1 cellular context compared by ENCODE assay signal in the genomic region with DNA sequence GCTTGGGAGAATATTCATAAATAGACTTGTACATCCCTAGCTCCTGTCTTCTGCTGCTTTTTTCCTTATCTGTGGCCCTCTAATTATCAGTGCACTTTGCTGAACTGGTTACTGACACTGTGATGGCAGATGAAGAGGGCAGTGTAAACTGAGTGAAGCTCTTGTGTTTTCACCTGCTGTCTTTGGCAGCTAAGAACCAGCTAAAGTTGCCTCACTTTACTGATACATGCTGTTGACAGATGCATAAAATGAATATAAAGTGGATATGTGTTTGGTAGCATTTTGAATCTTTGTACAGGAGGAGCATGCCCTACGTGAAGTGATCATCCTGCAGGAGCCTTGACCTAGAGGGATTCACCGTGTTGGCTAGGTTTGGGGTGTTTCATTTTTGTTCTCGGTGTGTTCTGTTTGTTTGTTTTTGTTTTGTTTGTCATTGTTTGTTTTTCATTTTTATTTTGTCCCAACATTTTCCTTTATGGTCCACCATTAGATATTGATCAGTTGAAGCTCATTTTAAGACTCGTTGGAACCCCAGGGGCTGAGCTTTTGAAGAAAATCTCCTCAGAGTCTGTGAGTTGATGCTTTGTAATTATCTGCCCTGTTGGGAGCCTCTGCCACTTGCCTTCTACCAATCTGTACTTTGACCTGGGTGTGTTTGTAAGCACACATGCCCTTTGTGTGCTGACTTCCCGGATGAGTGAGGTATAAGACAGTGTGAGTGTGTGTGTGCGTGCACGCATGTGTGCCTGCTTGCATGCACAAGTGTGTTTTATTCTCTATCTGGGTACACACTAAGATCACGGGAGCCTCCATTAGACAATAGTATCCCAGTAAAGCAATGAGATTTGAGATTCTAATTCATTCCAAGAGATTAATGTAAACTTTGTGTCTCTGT.
TF ChIP-seq lines count a peak whose summit lies in the region.

No MANE protein-coding gene starts in this region.

TF ChIP-seq in HepG2, 621 proteins besides CTCF, POLR2A, EP300 and RAD21 (continued from another document and continues in another):
- TF ChIP-seq ZNF362 (CRISPR knock-in tag; IDR thresholded peaks at IDR 0.05; ENCODE audit: borderline replicate concordance): peak; percentile 50; the same call in 1 of the 2 replicates
- peak; percentile 34; the same call in 1 of the 2 replicates for TF ChIP-seq KLF9 (CRISPR knock-in tag; IDR thresholded peaks at IDR 0.05; ENCODE audit: low read depth)
- TF ChIP-seq ZSCAN31 (CRISPR knock-in tag; IDR thresholded peaks at IDR 0.05; ENCODE audit: low read depth): 0 out of 2 replicates have a peak, but pooled peaks have one; percentile 65
- TF ChIP-seq RXRB (CRISPR knock-in tag; IDR thresholded peaks at IDR 0.05; ENCODE audit: borderline replicate concordance): peak; percentile 86; the same call in 1 of the 2 replicates
- TF ChIP-seq MED8 (CRISPR knock-in tag; IDR thresholded peaks at IDR 0.05; ENCODE audit: insufficient replicate concordance): no peak
- 0 out of 2 replicates have a peak, but pooled peaks have one; percentile 83 for TF ChIP-seq SMYD3 (CRISPR knock-in tag; IDR thresholded peaks at IDR 0.05)
- peak; percentile 74 for TF ChIP-seq ZNF281 (CRISPR knock-in tag; IDR thresholded peaks at IDR 0.05; ENCODE audit: borderline replicate concordance)
- TF ChIP-seq ZNF773 (CRISPR knock-in tag; IDR thresholded peaks at IDR 0.05; ENCODE audit: borderline replicate concordance): no peak
- TF ChIP-seq STAT5B (CRISPR knock-in tag; IDR thresholded peaks at IDR 0.05): peak; percentile 48; the same call in 1 of the 2 replicates
- TF ChIP-seq ZSCAN21 (CRISPR knock-in tag; IDR thresholded peaks at IDR 0.05; ENCODE audit: borderline replicate concordance): peak; percentile 62; the same call in 1 of the 2 replicates
- peak; percentile 96; the same call in 1 of the 2 replicates for TF ChIP-seq MIER3 (CRISPR knock-in tag; IDR thresholded peaks at IDR 0.05; ENCODE audit: borderline replicate concordance)
- peak; percentile 58; the same call in 1 of the 2 replicates for TF ChIP-seq KDM1A (CRISPR knock-in tag; IDR thresholded peaks at IDR 0.05)
- TF ChIP-seq ZNF101 (CRISPR knock-in tag; IDR thresholded peaks at IDR 0.05; ENCODE audit: borderline replicate concordance, low read depth): no peak; the same call in 1 of the 2 replicates
- TF ChIP-seq ZNF382 (CRISPR knock-in tag; IDR thresholded peaks at IDR 0.05; ENCODE audit: borderline replicate concordance): no peak
- TF ChIP-seq ZNF446 (CRISPR knock-in tag; IDR thresholded peaks at IDR 0.05): no peak
- no peak for TF ChIP-seq MAF1 (CRISPR knock-in tag; IDR thresholded peaks at IDR 0.05; ENCODE audit: borderline replicate concordance)
- 0 out of 2 replicates have a peak, but pooled peaks have one; percentile 19 for TF ChIP-seq ZNF337 (CRISPR knock-in tag; IDR thresholded peaks at IDR 0.05; ENCODE audit: borderline replicate concordance, low read depth)
- TF ChIP-seq, protein P1, sequence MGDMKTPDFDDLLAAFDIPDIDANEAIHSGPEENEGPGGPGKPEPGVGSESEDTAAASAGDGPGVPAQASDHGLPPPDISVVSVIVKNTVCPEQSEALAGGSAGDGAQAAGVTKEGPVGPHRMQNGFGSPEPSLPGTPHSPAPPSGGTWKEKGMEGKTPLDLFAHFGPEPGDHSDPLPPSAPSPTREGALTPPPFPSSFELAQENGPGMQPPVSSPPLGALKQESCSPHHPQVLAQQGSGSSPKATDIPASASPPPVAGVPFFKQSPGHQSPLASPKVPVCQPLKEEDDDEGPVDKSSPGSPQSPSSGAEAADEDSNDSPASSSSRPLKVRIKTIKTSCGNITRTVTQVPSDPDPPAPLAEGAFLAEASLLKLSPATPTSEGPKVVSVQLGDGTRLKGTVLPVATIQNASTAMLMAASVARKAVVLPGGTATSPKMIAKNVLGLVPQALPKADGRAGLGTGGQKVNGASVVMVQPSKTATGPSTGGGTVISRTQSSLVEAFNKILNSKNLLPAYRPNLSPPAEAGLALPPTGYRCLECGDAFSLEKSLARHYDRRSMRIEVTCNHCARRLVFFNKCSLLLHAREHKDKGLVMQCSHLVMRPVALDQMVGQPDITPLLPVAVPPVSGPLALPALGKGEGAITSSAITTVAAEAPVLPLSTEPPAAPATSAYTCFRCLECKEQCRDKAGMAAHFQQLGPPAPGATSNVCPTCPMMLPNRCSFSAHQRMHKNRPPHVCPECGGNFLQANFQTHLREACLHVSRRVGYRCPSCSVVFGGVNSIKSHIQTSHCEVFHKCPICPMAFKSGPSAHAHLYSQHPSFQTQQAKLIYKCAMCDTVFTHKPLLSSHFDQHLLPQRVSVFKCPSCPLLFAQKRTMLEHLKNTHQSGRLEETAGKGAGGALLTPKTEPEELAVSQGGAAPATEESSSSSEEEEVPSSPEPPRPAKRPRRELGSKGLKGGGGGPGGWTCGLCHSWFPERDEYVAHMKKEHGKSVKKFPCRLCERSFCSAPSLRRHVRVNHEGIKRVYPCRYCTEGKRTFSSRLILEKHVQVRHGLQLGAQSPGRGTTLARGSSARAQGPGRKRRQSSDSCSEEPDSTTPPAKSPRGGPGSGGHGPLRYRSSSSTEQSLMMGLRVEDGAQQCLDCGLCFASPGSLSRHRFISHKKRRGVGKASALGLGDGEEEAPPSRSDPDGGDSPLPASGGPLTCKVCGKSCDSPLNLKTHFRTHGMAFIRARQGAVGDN (CRISPR knock-in tag; IDR thresholded peaks at IDR 0.05): peak; percentile 24; the same call in 1 of the 2 replicates
- TF ChIP-seq MEIS1 (CRISPR knock-in tag; IDR thresholded peaks at IDR 0.05; ENCODE audit: borderline replicate concordance): no peak; the same call in 1 of the 2 replicates
- peak; percentile 51; the same call in 1 of the 2 replicates for TF ChIP-seq KDM5A (IDR thresholded peaks at IDR 0.05; ENCODE audit: borderline replicate concordance, low read length)
- no peak for TF ChIP-seq SNAPC4 (CRISPR knock-in tag; IDR thresholded peaks at IDR 0.05)
- 0 out of 2 replicates have a peak, but pooled peaks have one; percentile 62 for TF ChIP-seq ZNF205 (CRISPR knock-in tag; IDR thresholded peaks at IDR 0.05)
- TF ChIP-seq, protein P2, sequence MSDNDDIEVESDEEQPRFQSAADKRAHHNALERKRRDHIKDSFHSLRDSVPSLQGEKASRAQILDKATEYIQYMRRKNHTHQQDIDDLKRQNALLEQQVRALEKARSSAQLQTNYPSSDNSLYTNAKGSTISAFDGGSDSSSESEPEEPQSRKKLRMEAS (IDR thresholded peaks at IDR 0.05): peak; percentile 94
- TF ChIP-seq TCF7L2 (IDR thresholded peaks at IDR 0.05; ENCODE audit: low read depth, low read length): no peak
- TF ChIP-seq ZNF775 (CRISPR knock-in tag; IDR thresholded peaks at IDR 0.05; ENCODE audit: borderline replicate concordance): no peak
- no peak for TF ChIP-seq PHB2 (IDR thresholded peaks at IDR 0.05; ENCODE audit: partially characterized antibody)
- peak; percentile 97 for TF ChIP-seq SAP130 (CRISPR knock-in tag; IDR thresholded peaks at IDR 0.05; ENCODE audit: low read depth)
- TF ChIP-seq NFYB (CRISPR knock-in tag; IDR thresholded peaks at IDR 0.05): peak; percentile 28; the same call in 1 of the 2 replicates
- TF ChIP-seq ZXDC (CRISPR knock-in tag; IDR thresholded peaks at IDR 0.05): no peak
- TF ChIP-seq MZF1 (CRISPR knock-in tag; IDR thresholded peaks at IDR 0.05; ENCODE audit: borderline replicate concordance): no peak
- TF ChIP-seq, protein P3, sequence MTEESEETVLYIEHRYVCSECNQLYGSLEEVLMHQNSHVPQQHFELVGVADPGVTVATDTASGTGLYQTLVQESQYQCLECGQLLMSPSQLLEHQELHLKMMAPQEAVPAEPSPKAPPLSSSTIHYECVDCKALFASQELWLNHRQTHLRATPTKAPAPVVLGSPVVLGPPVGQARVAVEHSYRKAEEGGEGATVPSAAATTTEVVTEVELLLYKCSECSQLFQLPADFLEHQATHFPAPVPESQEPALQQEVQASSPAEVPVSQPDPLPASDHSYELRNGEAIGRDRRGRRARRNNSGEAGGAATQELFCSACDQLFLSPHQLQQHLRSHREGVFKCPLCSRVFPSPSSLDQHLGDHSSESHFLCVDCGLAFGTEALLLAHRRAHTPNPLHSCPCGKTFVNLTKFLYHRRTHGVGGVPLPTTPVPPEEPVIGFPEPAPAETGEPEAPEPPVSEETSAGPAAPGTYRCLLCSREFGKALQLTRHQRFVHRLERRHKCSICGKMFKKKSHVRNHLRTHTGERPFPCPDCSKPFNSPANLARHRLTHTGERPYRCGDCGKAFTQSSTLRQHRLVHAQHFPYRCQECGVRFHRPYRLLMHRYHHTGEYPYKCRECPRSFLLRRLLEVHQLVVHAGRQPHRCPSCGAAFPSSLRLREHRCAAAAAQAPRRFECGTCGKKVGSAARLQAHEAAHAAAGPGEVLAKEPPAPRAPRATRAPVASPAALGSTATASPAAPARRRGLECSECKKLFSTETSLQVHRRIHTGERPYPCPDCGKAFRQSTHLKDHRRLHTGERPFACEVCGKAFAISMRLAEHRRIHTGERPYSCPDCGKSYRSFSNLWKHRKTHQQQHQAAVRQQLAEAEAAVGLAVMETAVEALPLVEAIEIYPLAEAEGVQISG (CRISPR knock-in tag; IDR thresholded peaks at IDR 0.05): peak; percentile 87
